ENCODE assay signal across 32 cellular contexts in genomic region chr9:136302527-136302926, GRCh38. TPM values are rescaled to one million over a fixed set of nuclear protein-coding genes. Genes with fewer than 3 reads are reported as not detected.
"Had no signal": no experiment of that assay in that cellular context is flagged by ENCODE, and none has a peak within 500 bp of the region (broad histone marks: within the 10 kb centered on the region; RNA-seq: fewer than 3 reads in every experiment).

No MANE protein-coding gene starts in this region.

- ATAC-seq: heart right ventricle; left colon; left lung; mucosa of descending colon; naive thymus-derived CD4-positive, alpha-beta T cell; natural killer cell treated with Interleukin-12 subunit alpha and Interleukin-12 subunit beta and Interleukin-15 and Interleukin-18, amount 100 ng/mL, for 72 hours; pancreas; right lobe of liver; stimulated activated memory B cell treated with anti-CD40 and anti-IgM and Interleukin-4, amounts not matched to agents 10 μg/mL and 1 μg/mL and 100 μg/mL, for 72 hours; stimulated activated naive CD8-positive, alpha-beta T cell treated with anti-CD3 and anti-CD28 coated beads, Interleukin-15, amount 100 ng/mL, for 72 hours had no signal

- H3K9me3 ChIP-seq: heart right ventricle, left lung, mucosa of descending colon, pancreas, prostate gland, right lobe of liver, tibial nerve, upper lobe of left lung, vagina had no signal

- H3K4me3 ChIP-seq: heart right ventricle, hepatocyte, left lung, mucosa of descending colon, pancreas, prostate gland, right lobe of liver, smooth muscle cell, tibial nerve, upper lobe of left lung, vagina had no signal

- H3K27ac ChIP-seq: heart right ventricle, hepatocyte, left lung, pancreas, prostate gland, right lobe of liver, tibial nerve, upper lobe of left lung, vagina had no signal

- FAIRE-seq: pancreas had no signal

- H3K36me3 ChIP-seq: heart right ventricle, left lung, pancreas, prostate gland, right lobe of liver, tibial nerve, upper lobe of left lung, vagina had no signal

- H3K4me1 ChIP-seq: left lung, prostate gland, right lobe of liver, tibial nerve, vagina had no signal

- H3K27me3 ChIP-seq: hepatocyte, pancreas, right lobe of liver, upper lobe of left lung, vagina had no signal

- DNase-seq: islet precursor cell; kidney glomerular epithelial cell; left colon; midbrain; naive thymus-derived CD4-positive, alpha-beta T cell; nucleus accumbens; retina; right lobe of liver; stimulated activated CD4-positive, alpha-beta T cell treated with anti-CD3 and anti-CD28 coated beads, Interleukin-1b, Interleukin-23, amount 100 ng/mL, for 48 hours; stimulated activated CD4-positive, alpha-beta T cell treated with anti-CD3 and anti-CD28 coated beads, Interleukin-2, amount 100 ng/mL, for 48 hours; stimulated activated CD4-positive, alpha-beta T cell treated with anti-CD3 and anti-CD28 coated beads, Interleukin-4, amount 100 ng/mL, for 4 hours; stimulated activated CD8-positive, alpha-beta memory T cell treated with anti-CD3 and anti-CD28 coated beads, Interleukin-4, amount 100 ng/mL, for 48 hours; stimulated activated naive CD4-positive, alpha-beta T cell treated with Interleukin-2 at 50 U/mL for 16 hours; stimulated activated naive CD8-positive, alpha-beta T cell treated with anti-CD3 and anti-CD28 coated beads, Interleukin-15, amount 100 ng/mL, for 72 hours; substantia nigra had no signal

RNA-seq across cellular contexts. Expression of gene CCDC187, which starts 1.4 kb away (rescaled TPM):
- total RNA-seq: lung microvascular endothelial cell; mesenteric fat pad; myocyte; natural killer cell treated with Interleukin-12 subunit alpha and Interleukin-12 subunit beta and Interleukin-15 and Interleukin-18, amount 100 ng/mL, for 72 hours; osteoblast; smooth muscle cell; vagina had no signal
- polyA plus RNA-seq: naive thymus-derived CD4-positive, alpha-beta T cell; neural cell had no signal
